8 cellular contexts compared by ENCODE assay signal in genomic region chr11:110711448-110711775, GRCh38. TPM values are rescaled to one million over a fixed set of nuclear protein-coding genes. Genes with fewer than 3 reads are reported as not detected.
DNase-seq lines count a peak whose midpoint lies in the region; ATAC-seq and TF ChIP-seq lines count a peak whose summit lies in the region.

No MANE protein-coding gene starts in this region.

- H3K18ac ChIP-seq in trophoblast cell (ENCODE audit: low read length) = no peak overlapping the region

- H3K9ac ChIP-seq in PC-3 (ENCODE audit: low read length) (no peak overlapping the region), trophoblast cell (ENCODE audit: low read length) (no peak overlapping the region)

- no peaks in the 10 kb centered on the region for H3K4me1 ChIP-seq in CD8-positive, alpha-beta memory T cell (ENCODE audit: insufficient read depth, low read length)
- peaks cover 8% of the 10 kb centered on the region; the same call in 1 of the 2 replicates for H3K4me1 ChIP-seq in PC-3 (ENCODE audit: insufficient read depth, low read length)
- peaks cover 0 to 53% (median 14%) of the 10 kb centered on the region in 3 donors for H3K4me1 ChIP-seq in esophagus squamous epithelium
- peaks cover 15% of the 10 kb centered on the region in 2 experiments for H3K4me1 ChIP-seq in trophoblast cell (ENCODE audit: control insufficient read depth in 1 of 2, insufficient read depth in 2 of 2, low read length in 2 of 2)

- no peak overlapping the region for H2BK120ac ChIP-seq in trophoblast cell (ENCODE audit: insufficient read depth, low read length, poor library complexity)

- H3K4me2 ChIP-seq in PC-3 (ENCODE audit: low read length) (peak overlapping the region; percentile 69), trophoblast cell (ENCODE audit: low read length) (peak overlapping the region; percentile 82)

- H3K27me3 ChIP-seq in CD8-positive, alpha-beta memory T cell (ENCODE audit: insufficient read depth, low read length, poor library complexity, severe bottlenecking) = peaks cover 7% of the 10 kb centered on the region
- H3K27me3 ChIP-seq in PC-3 (ENCODE audit: low read length) (peaks cover 84% of the 10 kb centered on the region), esophagus squamous epithelium (peaks cover 0 to 27% (median 0%) of the 10 kb centered on the region in 4 donors), trophoblast cell (ENCODE audit: insufficient read depth, low read length) (peaks cover 40% of the 10 kb centered on the region)

- no peaks in the 10 kb centered on the region for H3F3A ChIP-seq in PC-3 (ENCODE audit: low read length, unreplicated experiment)

- no peaks in the 10 kb centered on the region for H3K9me3 ChIP-seq in CD8-positive, alpha-beta memory T cell (ENCODE audit: low read length)
- H3K9me3 ChIP-seq in PC-3 (ENCODE audit: low read length) = no peaks in the 10 kb centered on the region
- no peaks in the 10 kb centered on the region for H3K9me3 ChIP-seq in esophagus squamous epithelium
- peaks cover 5% of the 10 kb centered on the region for H3K9me3 ChIP-seq in trophoblast cell (ENCODE audit: insufficient read depth, low read depth, low read length)

- H3K14ac ChIP-seq in trophoblast cell (ENCODE audit: low read length) = no peak overlapping the region

- TF ChIP-seq POLR2A in esophagus squamous epithelium (IDR thresholded peaks at IDR 0.05) = no peak

- H3K27ac ChIP-seq in CD8-positive, alpha-beta memory T cell (ENCODE audit: low read depth, low read length) = no peak overlapping the region
- no peak overlapping the region for H3K27ac ChIP-seq in PC-3 (ENCODE audit: low read length)
- peak overlapping the region; percentile 72 to 91 (median 86) for H3K27ac ChIP-seq in esophagus squamous epithelium
- H3K27ac ChIP-seq in trophoblast cell (ENCODE audit: low read depth, low read length) = no peak overlapping the region

- H4K20me1 ChIP-seq in PC-3 (ENCODE audit: low read length) = no peaks in the 10 kb centered on the region

- peak overlapping the region; percentile 71 to 92 (median 76) for H3K4me3 Mint-ChIP-seq in CD8-positive, alpha-beta memory T cell

- peaks cover 12 to 18% (median 17%) of the 10 kb centered on the region in 3 donors for H3K4me1 Mint-ChIP-seq in CD8-positive, alpha-beta memory T cell

- H3K27ac Mint-ChIP-seq in CD8-positive, alpha-beta memory T cell = no peak overlapping the region

- no peak overlapping the region for H2BK5ac ChIP-seq in trophoblast cell (ENCODE audit: low read depth, low read length, poor library complexity)

- H3K79me1 ChIP-seq in trophoblast cell (ENCODE audit: low read length) = no peaks in the 10 kb centered on the region

- H4K8ac ChIP-seq in trophoblast cell (ENCODE audit: low read depth, low read length) = no peak overlapping the region

- intact Hi-C loops in PC-3 (cut with micrococcal nuclease) = no loop called here
- intact Hi-C loops in esophagus squamous epithelium (cut with DNase I) = no loop called here

- no peak overlapping the region for H3K23ac ChIP-seq in trophoblast cell (ENCODE audit: low read length)

- H3K9me3 Mint-ChIP-seq in CD8-positive, alpha-beta memory T cell = peaks cover 0 to 2% (median 0%) of the 10 kb centered on the region in 5 donors

- no peak overlapping the region for H2BK12ac ChIP-seq in trophoblast cell (ENCODE audit: low read length)

- H2AK5ac ChIP-seq in trophoblast cell (ENCODE audit: low read length) = no peak overlapping the region

- no peak overlapping the region for H3K4ac ChIP-seq in trophoblast cell (ENCODE audit: low read depth, low read length)

- ATAC-seq in PC-3 (no peak), HG03159 (IDR thresholded peaks at IDR 0.05; ENCODE audit: unreplicated experiment) (no peak), GM21367 (IDR thresholded peaks at IDR 0.05; ENCODE audit: unreplicated experiment) (no peak)

- H3K9me2 ChIP-seq in PC-3 (replicated peaks; ENCODE audit: low read length) = no peaks in the 10 kb centered on the region

- H3K27me3 Mint-ChIP-seq in CD8-positive, alpha-beta memory T cell = peaks cover 31 to 62% of the 10 kb centered on the region in 2 donors

- no peaks in the 10 kb centered on the region for H3K36me3 ChIP-seq in CD8-positive, alpha-beta memory T cell (ENCODE audit: insufficient read depth, low read length)
- H3K36me3 ChIP-seq in PC-3 (ENCODE audit: low read depth, low read length) (no peaks in the 10 kb centered on the region), esophagus squamous epithelium (no peaks in the 10 kb centered on the region), trophoblast cell (ENCODE audit: control insufficient read depth in 1 of 2, insufficient read depth in 2 of 2, low read length in 2 of 2) (no peaks in the 10 kb centered on the region)

- H4K12ac ChIP-seq in trophoblast cell (ENCODE audit: low read depth, low read length) = no peak overlapping the region

- H4K91ac ChIP-seq in trophoblast cell (ENCODE audit: low read depth, low read length) = no peak overlapping the region

- H3K79me2 ChIP-seq in PC-3 (ENCODE audit: low read length) (no peaks in the 10 kb centered on the region), trophoblast cell (ENCODE audit: control insufficient read depth, insufficient read depth, low read length, poor library complexity) (no peaks in the 10 kb centered on the region)

- POLR2A ChIA-PET in CD8-positive, alpha-beta memory T cell (lab: Charles Lee) = no interaction called here
- POLR2A ChIA-PET in PC-3 (lab: Charles Lee; ENCODE audit: unreplicated experiment) = no interaction called here

- no CpG with 5 or more reads among the region's 24 CpGs for WGBS in esophagus squamous epithelium, 2 donors
- no CpG with 5 or more reads among the region's 24 CpGs for WGBS in trophoblast cell (ENCODE audit: extremely low coverage, insufficient coverage, insufficient read length)

- no TSS peak for BruUV-seq in PC-3 (replicated peaks; lab: Mats Ljungman, UMichigan)

- DNase-seq in CD8-positive, alpha-beta memory T cell = no peak
- DNase-seq in PC-3 = no peak
- DNase-seq in esophagus squamous epithelium (lab: John Stamatoyannopoulos, UW) = no peak
- no peak for DNase-seq in trophoblast cell
- DNase-seq in DMS114 treated with DMSO at 0.1 percent for 48 hours (lab: John Stamatoyannopoulos, UW; ENCODE audit: unreplicated experiment) = no peak
- DNase-seq in mucosa of gallbladder (ENCODE audit: low spot score) = no peak

- peak overlapping the region; percentile 16 for H3K4me3 ChIP-seq in CD8-positive, alpha-beta memory T cell (ENCODE audit: low read length)
- H3K4me3 ChIP-seq in PC-3 (ENCODE audit: low read length) (peak overlapping the region; percentile 46), esophagus squamous epithelium (peak overlapping the region; percentile 64 to 81 (median 67)), trophoblast cell (ENCODE audit: low read depth, low read length) (peak overlapping the region; percentile 64)

- CTCF ChIA-PET in CD8-positive, alpha-beta memory T cell (lab: Charles Lee) = no interaction called here
- CTCF ChIA-PET in PC-3 (lab: Charles Lee) = no interaction called here

- TF ChIP-seq CTCF in PC-3 (conservative IDR thresholded peaks at IDR 0.05; ENCODE audit: low read depth, low read length) (no peak), esophagus squamous epithelium (IDR thresholded peaks at IDR 0.05) (no peak)

- H2AFZ ChIP-seq in PC-3 (ENCODE audit: low read length) (peak overlapping the region; percentile 46), trophoblast cell (ENCODE audit: insufficient read depth, low read length, poor library complexity) (peak overlapping the region; percentile 32)

- peaks cover 0 to 6% (median 0%) of the 10 kb centered on the region in 3 donors for H3K36me3 Mint-ChIP-seq in CD8-positive, alpha-beta memory T cell

RNA-seq across cellular contexts. Expression of gene ARHGAP20, which starts 0.8 kb away (rescaled TPM):
- under 1 TPM in 1 of 2 experiments, not detected in 1; 0.09 TPM for total RNA-seq in CD8-positive, alpha-beta memory T cell
- not detected for polyA plus RNA-seq in CD8-positive, alpha-beta memory T cell
- total RNA-seq in PC-3 (2014; rRNA removed) (not detected in 2 replicates), esophagus squamous epithelium (1 to 10 TPM; 1.4 to 4.8 (median 2.5) TPM), mucosa of gallbladder (2.7 TPM)
- 0.18 and 0.19 TPM in 2 replicates for polyA plus RNA-seq in trophoblast cell (2013)

Comparison
In these comparisons a context has a peak if more than half of its experiments do, and no peak if none do; other contexts are left out.
1. H3K27ac ChIP-seq: peak in esophagus squamous epithelium (4 of 4); none in CD8-positive, alpha-beta memory T cell (single experiment), PC-3 (single experiment) and trophoblast cell (single experiment).
2. H3K4me3 ChIP-seq: peak in every context shown above with its lines; median percentile 67 in esophagus squamous epithelium; 64 in trophoblast cell; 46 in PC-3; 16 in CD8-positive, alpha-beta memory T cell.